In genomic region chr2:98771771-98772521, GRCh38 we compare ENCODE assay signal across 9 cellular contexts. TPM values are rescaled to one million over a fixed set of nuclear protein-coding genes. Genes with fewer than 3 reads are reported as not detected.
A peak's percentile ranks its signal among the peaks of the same experiment; 100 is the strongest.
DNase-seq lines count a peak whose midpoint lies in the region; TF ChIP-seq lines count a peak whose summit lies in the region.
"Had no signal": no experiment of that assay in that cellular context is flagged by ENCODE, and none has a peak within 500 bp of the region (broad histone marks: within the 10 kb centered on the region; RNA-seq: fewer than 3 reads in every experiment).

No MANE protein-coding gene starts in this region.

- TF ChIP-seq CTCF in GM13977 (IDR thresholded peaks at IDR 0.05; ENCODE audit: extremely low read depth, insufficient read depth, missing control alignments) (no peak), astrocyte of the cerebellum (IDR thresholded peaks at IDR 0.05; ENCODE audit: low read depth, low read length, missing control alignments) (no peak), osteoblast (IDR thresholded peaks at IDR 0.05; ENCODE audit: extremely low read depth, low read depth, low read length) (no peak)

- H3K9me3 ChIP-seq in osteoblast (ENCODE audit: low read depth, low read length) = no peaks in the 10 kb centered on the region

- peak; percentile 40 for DNase-seq in GM13977 (ENCODE audit: low spot score)
- DNase-seq in RPMI8226 = peak; percentile 71
- peak; percentile 83 for DNase-seq in astrocyte of the cerebellum (ENCODE audit: low read depth)
- peak; percentile 92 for DNase-seq in osteoblast (ENCODE audit: insufficient read length, low spot score, missing footprints)
- no peak for DNase-seq in NCI-H1436 treated with DMSO at 0.1 percent for 48 hours (lab: John Stamatoyannopoulos, UW)
- DNase-seq in NCI-H1417 treated with DMSO at 0.1 percent for 48 hours (lab: John Stamatoyannopoulos, UW) = no peak
- DNase-seq in DMS53 treated with DMSO at 0.1 percent for 48 hours (lab: John Stamatoyannopoulos, UW; ENCODE audit: unreplicated experiment) = no peak
- no peak for DNase-seq in NCI-H2081 treated with DMSO at 0.1 percent for 48 hours (lab: John Stamatoyannopoulos, UW)

- H3K27me3 ChIP-seq in osteoblast (ENCODE audit: insufficient read depth, low read length) = peaks cover 25% of the 10 kb centered on the region
- H3K27me3 ChIP-seq: cardiac muscle cell had no signal

- H3K4me3 ChIP-seq in astrocyte of the cerebellum (ENCODE audit: low read depth, low read length) = no peak overlapping the region
- H3K4me3 ChIP-seq in osteoblast (ENCODE audit: insufficient read depth, low read length) = peak overlapping the region; percentile 13
- H3K4me3 ChIP-seq: cardiac muscle cell had no signal

- H4K20me1 ChIP-seq in osteoblast (ENCODE audit: insufficient read depth, low read length) = no peaks in the 10 kb centered on the region

- H3K4me2 ChIP-seq in osteoblast (ENCODE audit: insufficient read depth, low read length) = peak overlapping the region; percentile 64

- no peaks in the 10 kb centered on the region for H3K79me2 ChIP-seq in osteoblast (ENCODE audit: insufficient read depth, low read length)

- peak overlapping the region; percentile 23 for H3K27ac ChIP-seq in osteoblast (ENCODE audit: low read depth, low read length)
- H3K27ac ChIP-seq: cardiac muscle cell had no signal

- in situ Hi-C loops in GM13977 (cut with MboI; ENCODE audit: low pct_unique_long_range_greater_than_20kb, low sequenced_read_pairs, unreplicated experiment) (no loop called here), astrocyte of the cerebellum (cut with HindIII; ENCODE audit: low sequenced_read_pairs) (no loop called here)

- peaks cover 24% of the 10 kb centered on the region for H3K4me1 ChIP-seq in osteoblast (ENCODE audit: insufficient read depth, low read length)

- H3K36me3 ChIP-seq in osteoblast (ENCODE audit: insufficient read depth, low read length) = no peaks in the 10 kb centered on the region
- H3K36me3 ChIP-seq: cardiac muscle cell had no signal

- H2AFZ ChIP-seq in osteoblast (ENCODE audit: low read length) = peak overlapping the region; percentile 37

RNA-seq across cellular contexts. Expression of gene MGAT4A, which starts 41.0 kb away (rescaled TPM):
- total RNA-seq in osteoblast = under 0.01 and 0.36 TPM in 2 replicates

Comparison
In these comparisons a context has a peak if more than half of its experiments do, and no peak if none do; other contexts are left out.
1. DNase-seq: peak in GM13977 (single experiment), RPMI8226 (single experiment), astrocyte of the cerebellum (single experiment) and osteoblast (single experiment); none in NCI-H1436 treated with DMSO at 0.1 percent for 48 hours (single experiment), NCI-H1417 treated with DMSO at 0.1 percent for 48 hours (single experiment), DMS53 treated with DMSO at 0.1 percent for 48 hours (single experiment) and NCI-H2081 treated with DMSO at 0.1 percent for 48 hours (single experiment).